Comparison of ENCODE assay signal across 1 cellular context in genomic region chr5:112860929-112861637, GRCh38.
TF ChIP-seq lines count a peak whose summit lies in the region.

Gene SRP19, plus strand, starts transcription at chr5:112861287. Its CDS starts 90 bp downstream, at chr5:112861377.

TF ChIP-seq in HepG2, 621 proteins besides CTCF, POLR2A, EP300 and RAD21 (continued from another document):
- peak; percentile 94 for TF ChIP-seq ZNF142 (CRISPR knock-in tag; IDR thresholded peaks at IDR 0.05)
- TF ChIP-seq, protein P1, sequence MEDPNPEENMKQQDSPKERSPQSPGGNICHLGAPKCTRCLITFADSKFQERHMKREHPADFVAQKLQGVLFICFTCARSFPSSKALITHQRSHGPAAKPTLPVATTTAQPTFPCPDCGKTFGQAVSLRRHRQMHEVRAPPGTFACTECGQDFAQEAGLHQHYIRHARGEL (CRISPR knock-in tag; IDR thresholded peaks at IDR 0.05): no peak
- TF ChIP-seq GABPA (IDR thresholded peaks at IDR 0.05; ENCODE audit: low read depth, low read length): peak; percentile 92
- TF ChIP-seq GABPA (CRISPR knock-in tag; IDR thresholded peaks at IDR 0.05; ENCODE audit: low read depth): peak; percentile 98
- no peak for TF ChIP-seq ZNF101 (CRISPR knock-in tag; IDR thresholded peaks at IDR 0.05; ENCODE audit: borderline replicate concordance, low read depth)
- TF ChIP-seq ATF1 (CRISPR knock-in tag; IDR thresholded peaks at IDR 0.05): peak; percentile 91
- no peak for TF ChIP-seq ZNF121 (CRISPR knock-in tag; IDR thresholded peaks at IDR 0.05)
- TF ChIP-seq ZNF878 (CRISPR knock-in tag; IDR thresholded peaks at IDR 0.05): no peak
- no peak; the same call in 1 of the 2 replicates for TF ChIP-seq SP5 (CRISPR knock-in tag; IDR thresholded peaks at IDR 0.05; ENCODE audit: borderline replicate concordance, low read depth)
- no peak for TF ChIP-seq U2AF1 (optimal IDR thresholded peaks at IDR 0.05; ENCODE audit: low read depth, low read length)
- peak; percentile 78 for TF ChIP-seq DRAP1 (CRISPR knock-in tag; IDR thresholded peaks at IDR 0.05)
- TF ChIP-seq MBD4 (IDR thresholded peaks at IDR 0.05; ENCODE audit: borderline replicate concordance, low read length): no peak
- peak; percentile 90; the same call in 1 of the 2 replicates for TF ChIP-seq ELF4 (CRISPR knock-in tag; IDR thresholded peaks at IDR 0.05; ENCODE audit: borderline replicate concordance)
- TF ChIP-seq SRSF9 (IDR thresholded peaks at IDR 0.05; ENCODE audit: borderline replicate concordance, insufficient read depth, low read depth, low read length, poor library complexity, severe bottlenecking): no peak
- TF ChIP-seq, protein P2, sequence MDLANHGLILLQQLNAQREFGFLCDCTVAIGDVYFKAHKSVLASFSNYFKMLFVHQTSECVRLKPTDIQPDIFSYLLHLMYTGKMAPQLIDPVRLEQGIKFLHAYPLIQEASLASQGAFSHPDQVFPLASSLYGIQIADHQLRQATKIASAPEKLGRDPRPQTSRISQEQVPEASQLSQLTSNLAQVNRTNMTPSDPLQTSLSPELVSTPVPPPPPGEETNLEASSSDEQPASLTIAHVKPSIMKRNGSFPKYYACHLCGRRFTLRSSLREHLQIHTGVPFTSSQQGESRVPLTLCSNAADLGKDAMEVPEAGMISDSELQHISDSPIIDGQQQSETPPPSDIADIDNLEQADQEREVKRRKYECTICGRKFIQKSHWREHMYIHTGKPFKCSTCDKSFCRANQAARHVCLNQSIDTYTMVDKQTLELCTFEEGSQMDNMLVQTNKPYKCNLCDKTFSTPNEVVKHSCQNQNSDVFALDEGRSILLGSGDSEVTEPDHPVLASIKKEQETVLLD (CRISPR knock-in tag; IDR thresholded peaks at IDR 0.05; ENCODE audit: low read depth): no peak
- no peak for TF ChIP-seq CENPX (CRISPR knock-in tag; IDR thresholded peaks at IDR 0.05)
- TF ChIP-seq NR2F2 (IDR thresholded peaks at IDR 0.05; ENCODE audit: borderline replicate concordance, low read depth): no peak
- TF ChIP-seq, protein P3, sequence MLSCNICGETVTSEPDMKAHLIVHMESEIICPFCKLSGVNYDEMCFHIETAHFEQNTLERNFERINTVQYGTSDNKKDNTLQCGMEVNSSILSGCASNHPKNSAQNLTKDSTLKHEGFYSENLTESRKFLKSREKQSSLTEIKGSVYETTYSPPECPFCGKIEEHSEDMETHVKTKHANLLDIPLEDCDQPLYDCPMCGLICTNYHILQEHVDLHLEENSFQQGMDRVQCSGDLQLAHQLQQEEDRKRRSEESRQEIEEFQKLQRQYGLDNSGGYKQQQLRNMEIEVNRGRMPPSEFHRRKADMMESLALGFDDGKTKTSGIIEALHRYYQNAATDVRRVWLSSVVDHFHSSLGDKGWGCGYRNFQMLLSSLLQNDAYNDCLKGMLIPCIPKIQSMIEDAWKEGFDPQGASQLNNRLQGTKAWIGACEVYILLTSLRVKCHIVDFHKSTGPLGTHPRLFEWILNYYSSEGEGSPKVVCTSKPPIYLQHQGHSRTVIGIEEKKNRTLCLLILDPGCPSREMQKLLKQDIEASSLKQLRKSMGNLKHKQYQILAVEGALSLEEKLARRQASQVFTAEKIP (CRISPR knock-in tag; IDR thresholded peaks at IDR 0.05; ENCODE audit: borderline replicate concordance): no peak
- 0 out of 2 replicates have a peak, but pooled peaks have one; percentile 28 for TF ChIP-seq ZNF12 (CRISPR knock-in tag; IDR thresholded peaks at IDR 0.05)
- 0 out of 2 replicates have a peak, but pooled peaks have one; percentile 47 for TF ChIP-seq ZNF160 (CRISPR knock-in tag; IDR thresholded peaks at IDR 0.05)
- no peak for TF ChIP-seq ZNF44 (CRISPR knock-in tag; IDR thresholded peaks at IDR 0.05)
- peak; percentile 94 for TF ChIP-seq POGZ (CRISPR knock-in tag; IDR thresholded peaks at IDR 0.05)
- peak; percentile 97 for TF ChIP-seq ARNT2 (CRISPR knock-in tag; IDR thresholded peaks at IDR 0.05; ENCODE audit: low read depth)
- TF ChIP-seq, protein P4, sequence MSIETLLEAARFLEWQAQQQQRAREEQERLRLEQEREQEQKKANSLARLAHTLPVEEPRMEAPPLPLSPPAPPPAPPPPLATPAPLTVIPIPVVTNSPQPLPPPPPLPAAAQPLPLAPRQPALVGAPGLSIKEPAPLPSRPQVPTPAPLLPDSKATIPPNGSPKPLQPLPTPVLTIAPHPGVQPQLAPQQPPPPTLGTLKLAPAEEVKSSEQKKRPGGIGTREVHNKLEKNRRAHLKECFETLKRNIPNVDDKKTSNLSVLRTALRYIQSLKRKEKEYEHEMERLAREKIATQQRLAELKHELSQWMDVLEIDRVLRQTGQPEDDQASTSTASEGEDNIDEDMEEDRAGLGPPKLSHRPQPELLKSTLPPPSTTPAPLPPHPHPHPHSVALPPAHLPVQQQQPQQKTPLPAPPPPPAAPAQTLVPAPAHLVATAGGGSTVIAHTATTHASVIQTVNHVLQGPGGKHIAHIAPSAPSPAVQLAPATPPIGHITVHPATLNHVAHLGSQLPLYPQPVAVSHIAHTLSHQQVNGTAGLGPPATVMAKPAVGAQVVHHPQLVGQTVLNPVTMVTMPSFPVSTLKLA (IDR thresholded peaks at IDR 0.05): no peak
- 0 out of 2 replicates have a peak, but pooled peaks have one; percentile 51 for TF ChIP-seq ZNF549 (CRISPR knock-in tag; IDR thresholded peaks at IDR 0.05)
- TF ChIP-seq ZNF7 (CRISPR knock-in tag; IDR thresholded peaks at IDR 0.05): peak; percentile 36; the same call in 1 of the 2 replicates
- peak; percentile 61; the same call in 1 of the 2 replicates for TF ChIP-seq ZSCAN20 (CRISPR knock-in tag; IDR thresholded peaks at IDR 0.05; ENCODE audit: borderline replicate concordance)
- TF ChIP-seq KLF9 (CRISPR knock-in tag; IDR thresholded peaks at IDR 0.05; ENCODE audit: low read depth): peak; percentile 80; the same call in 1 of the 2 replicates
- TF ChIP-seq, protein P5, sequence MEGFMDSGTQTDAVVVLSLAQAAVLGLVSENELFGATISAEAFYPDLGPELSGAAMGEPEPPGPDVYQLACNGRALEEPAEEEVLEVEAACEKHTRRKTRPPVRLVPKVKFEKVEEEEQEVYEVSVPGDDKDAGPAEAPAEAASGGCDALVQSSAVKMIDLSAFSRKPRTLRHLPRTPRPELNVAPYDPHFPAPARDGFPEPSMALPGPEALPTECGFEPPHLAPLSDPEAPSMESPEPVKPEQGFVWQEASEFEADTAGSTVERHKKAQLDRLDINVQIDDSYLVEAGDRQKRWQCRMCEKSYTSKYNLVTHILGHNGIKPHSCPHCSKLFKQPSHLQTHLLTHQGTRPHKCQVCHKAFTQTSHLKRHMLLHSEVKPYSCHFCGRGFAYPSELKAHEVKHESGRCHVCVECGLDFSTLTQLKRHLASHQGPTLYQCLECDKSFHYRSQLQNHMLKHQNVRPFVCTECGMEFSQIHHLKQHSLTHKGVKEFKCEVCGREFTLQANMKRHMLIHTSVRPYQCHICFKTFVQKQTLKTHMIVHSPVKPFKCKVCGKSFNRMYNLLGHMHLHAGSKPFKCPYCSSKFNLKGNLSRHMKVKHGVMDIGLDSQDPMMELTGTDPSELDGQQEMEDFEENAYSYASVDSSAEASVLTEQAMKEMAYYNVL (CRISPR knock-in tag; IDR thresholded peaks at IDR 0.05; ENCODE audit: borderline replicate concordance): no peak
- TF ChIP-seq IRX3 (CRISPR knock-in tag; IDR thresholded peaks at IDR 0.05; ENCODE audit: borderline replicate concordance, low read depth): peak; percentile 90; the same call in 1 of the 2 replicates
- TF ChIP-seq MIXL1 (CRISPR knock-in tag; IDR thresholded peaks at IDR 0.05): peak; percentile 86
- TF ChIP-seq, protein P6, sequence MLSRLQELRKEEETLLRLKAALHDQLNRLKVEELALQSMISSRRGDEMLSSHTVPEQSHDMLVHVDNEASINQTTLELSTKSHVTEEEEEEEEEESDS (CRISPR knock-in tag; IDR thresholded peaks at IDR 0.05; ENCODE audit: borderline replicate concordance): 0 out of 2 replicates have a peak, but pooled peaks have one; percentile 60
- peak; percentile 94 for TF ChIP-seq RFXAP (CRISPR knock-in tag; IDR thresholded peaks at IDR 0.05; ENCODE audit: borderline replicate concordance)
- TF ChIP-seq, protein P7, sequence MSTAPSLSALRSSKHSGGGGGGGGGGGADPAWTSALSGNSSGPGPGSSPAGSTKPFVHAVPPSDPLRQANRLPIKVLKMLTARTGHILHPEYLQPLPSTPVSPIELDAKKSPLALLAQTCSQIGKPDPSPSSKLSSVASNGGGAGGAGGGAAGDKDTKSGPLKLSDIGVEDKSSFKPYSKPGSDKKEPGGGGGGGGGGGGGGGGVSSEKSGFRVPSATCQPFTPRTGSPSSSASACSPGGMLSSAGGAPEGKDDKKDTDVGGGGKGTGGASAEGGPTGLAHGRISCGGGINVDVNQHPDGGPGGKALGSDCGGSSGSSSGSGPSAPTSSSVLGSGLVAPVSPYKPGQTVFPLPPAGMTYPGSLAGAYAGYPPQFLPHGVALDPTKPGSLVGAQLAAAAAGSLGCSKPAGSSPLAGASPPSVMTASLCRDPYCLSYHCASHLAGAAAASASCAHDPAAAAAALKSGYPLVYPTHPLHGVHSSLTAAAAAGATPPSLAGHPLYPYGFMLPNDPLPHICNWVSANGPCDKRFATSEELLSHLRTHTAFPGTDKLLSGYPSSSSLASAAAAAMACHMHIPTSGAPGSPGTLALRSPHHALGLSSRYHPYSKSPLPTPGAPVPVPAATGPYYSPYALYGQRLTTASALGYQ (CRISPR knock-in tag; IDR thresholded peaks at IDR 0.05): 0 out of 2 replicates have a peak, but pooled peaks have one; percentile 58
- TF ChIP-seq MIER2 (CRISPR knock-in tag; IDR thresholded peaks at IDR 0.05): peak; percentile 69; the same call in 1 of the 2 replicates
